Comparison of ENCODE assay signal across 17 cellular contexts in genomic region chr3:162892921-162893793, GRCh38.
"Had no signal": no experiment of that assay in that cellular context is flagged by ENCODE, and none has a peak within 500 bp of the region (broad histone marks: within the 10 kb centered on the region; RNA-seq: fewer than 3 reads in every experiment).

No MANE protein-coding gene starts in this region.

- ATAC-seq: heart left ventricle; left colon; naive thymus-derived CD4-positive, alpha-beta T cell had no signal

- H3K4me1 ChIP-seq: heart left ventricle, right atrium auricular region, suprapubic skin, thyroid gland had no signal

- H3K4me1 Mint-ChIP-seq: naive thymus-derived CD4-positive, alpha-beta T cell had no signal

- H3K4me3 Mint-ChIP-seq: naive thymus-derived CD4-positive, alpha-beta T cell; type B pancreatic cell had no signal

- H3K27ac Mint-ChIP-seq: naive thymus-derived CD4-positive, alpha-beta T cell; type B pancreatic cell had no signal

- H3K27me3 Mint-ChIP-seq: naive thymus-derived CD4-positive, alpha-beta T cell; type B pancreatic cell had no signal

- H3K27me3 ChIP-seq: heart left ventricle, neutrophil, right atrium auricular region, suprapubic skin, thyroid gland had no signal

- H3K9me3 ChIP-seq: neutrophil, right atrium auricular region, thyroid gland had no signal

- H3K9me3 Mint-ChIP-seq: type B pancreatic cell had no signal

- H3K4me3 ChIP-seq: coronary artery, heart left ventricle, right atrium auricular region, suprapubic skin, thyroid gland had no signal

- DNase-seq: effector CD8-positive, alpha-beta T cell; foreskin melanocyte; hypothalamus; islet precursor cell; left colon; mammary epithelial cell; naive thymus-derived CD4-positive, alpha-beta T cell; small intestine; stimulated activated CD4-positive, alpha-beta T cell treated with anti-CD3 and anti-CD28 coated beads, Interleukin-12 subunit alpha, Interleukin-12 subunit beta, amount 100 ng/mL, for 4 hours; stimulated activated naive CD4-positive, alpha-beta T cell treated with Interleukin-2 at 50 U/mL for 16 hours; thyroid gland had no signal

- H3K36me3 ChIP-seq: heart left ventricle, neutrophil, right atrium auricular region, suprapubic skin, thyroid gland had no signal

- H3K36me3 Mint-ChIP-seq: naive thymus-derived CD4-positive, alpha-beta T cell; type B pancreatic cell had no signal

- H3K27ac ChIP-seq: coronary artery, heart left ventricle, neutrophil, right atrium auricular region, suprapubic skin, thyroid gland had no signal
